ENCODE assay signal across 19 cellular contexts in genomic region chrX:73266766-73267165, GRCh38. TPM values are rescaled to one million over a fixed set of nuclear protein-coding genes. Genes with fewer than 3 reads are reported as not detected.
"Had no signal": no experiment of that assay in that cellular context is flagged by ENCODE, and none has a peak within 500 bp of the region (broad histone marks: within the 10 kb centered on the region; RNA-seq: fewer than 3 reads in every experiment).

No MANE protein-coding gene starts in this region.

- H3K9me3 ChIP-seq: SK-N-SH had no signal

- H3K4me2 ChIP-seq: SK-N-SH had no signal

- DNase-seq: IMR-90, NCI-H1048, NCI-H1105, NCI-H1417, NCI-H1436 treated with DMSO at 0.1 percent for 48 hours, NCI-H1694, NCI-H187 treated with DMSO at 0.1 percent for 48 hours, NCI-H2029 treated with DMSO at 0.1 percent for 48 hours, NCI-H2107, NCI-H2227 treated with DMSO at 0.1 percent for 48 hours, NCI-H524, NCI-H526 treated with DMSO at 0.1 percent for 48 hours, NCI-H748 treated with DMSO at 0.1 percent for 48 hours, RPMI8226, SHP77, SK-N-SH, SW 1271 had no signal

- ATAC-seq: HepG2 had no signal

- H3K9ac ChIP-seq: SK-N-SH had no signal

- H3K9me2 ChIP-seq: SK-N-SH had no signal

RNA-seq across cellular contexts. Expression of gene NAP1L2, which starts 52.1 kb away (rescaled TPM):
- total RNA-seq: IMR-90, MCF 10A had no signal
- polyA plus RNA-seq: HepG2 had no signal
